In genomic region chr14:86942939-86943338, GRCh38 we compare ENCODE assay signal across 25 cellular contexts.
"Had no signal": no experiment of that assay in that cellular context is flagged by ENCODE, and none has a peak within 500 bp of the region (broad histone marks: within the 10 kb centered on the region; RNA-seq: fewer than 3 reads in every experiment).

No MANE protein-coding gene starts in this region.

- DNase-seq: activated CD4-positive, alpha-beta T cell treated with anti-CD3 and anti-CD28 coated beads, Interleukin-2, amount 10 ng/mL, durations not matched to agents 7 days and 5 days; activated CD4-positive, alpha-beta T cell treated with anti-CD3 and anti-CD28 coated beads, Interleukin-2, amount 50 U/mL, for 48 hours; activated CD8-positive, alpha-beta memory T cell treated with anti-CD3 and anti-CD28 coated beads, Interleukin-2, amount 50 U/mL, for 4 hours; activated CD8-positive, alpha-beta T cell treated with anti-CD3 and anti-CD28 coated beads, Interleukin-2, amount 10 ng/mL, durations not matched to agents 7 days and 5 days; activated naive CD4-positive, alpha-beta T cell treated with anti-CD3 and anti-CD28 coated beads, Interleukin-2, amount 10 ng/mL, durations not matched to agents 7 days and 5 days; activated naive CD8-positive, alpha-beta T cell treated with anti-CD3 and anti-CD28 coated beads, Interleukin-2, amount 50 U/mL, for 24 hours; activated T-cell treated with anti-CD3 and anti-CD28 coated beads for 4 hours; activated T-cell treated with anti-CD3 and anti-CD28 coated beads, Interleukin-2, amount 50 U/mL, for 4 hours; anterior cingulate cortex; caudate nucleus; cerebellar nuclear complex; Karpas-422; KBM-7; MG63; NCI-H1092 treated with DMSO at 0.1 percent for 48 hours; NCI-H1417 treated with DMSO at 0.1 percent for 48 hours; NCI-H1694; NCI-H2029; NCI-H345; NCI-H524 treated with DMSO at 0.1 percent for 48 hours; PC-3; Peyer's patch; RPMI8226; SHP77 treated with DMSO at 0.1 percent for 48 hours had no signal

- H3K4me1 ChIP-seq: Peyer's patch, SJSA1 had no signal

- H3K36me3 ChIP-seq: MG63, Peyer's patch, SJSA1 had no signal

- H3K9me3 ChIP-seq: MG63, Peyer's patch, SJSA1 had no signal

- ATAC-seq: activated CD8-positive, alpha-beta T cell treated with anti-CD3 and anti-CD28 coated beads, Interleukin-2, amount 10 ng/mL, durations not matched to agents 7 days and 5 days; activated naive CD8-positive, alpha-beta T cell treated with anti-CD3 and anti-CD28 coated beads, Interleukin-2, amount 50 U/mL, for 24 hours; activated T-cell treated with anti-CD3 and anti-CD28 coated beads, Interleukin-2, amount 50 U/mL, for 4 hours; PC-3 had no signal

- H3K4me3 ChIP-seq: MG63, Peyer's patch, SJSA1 had no signal

- H3K27ac ChIP-seq: Peyer's patch, SJSA1 had no signal

- H3K27me3 ChIP-seq: MG63, Peyer's patch, SJSA1 had no signal
